ENCODE assay signal across 1 cellular context in genomic region chr15:64071931-64072765, GRCh38.
A peak's percentile ranks its signal among the peaks of the same experiment; 100 is the strongest.
TF ChIP-seq lines count a peak whose summit lies in the region.

No MANE protein-coding gene starts in this region.

TF ChIP-seq in HepG2, 621 proteins besides CTCF, POLR2A, EP300 and RAD21:
- TF ChIP-seq RFX5 (IDR thresholded peaks at IDR 0.05; ENCODE audit: low read depth, low read length) (no peak), ZMYM4 (CRISPR knock-in tag; IDR thresholded peaks at IDR 0.05) (0 out of 2 replicates have a peak, but pooled peaks have one; percentile 4)
